ENCODE assay signal across 8 cellular contexts in the genomic region with DNA sequence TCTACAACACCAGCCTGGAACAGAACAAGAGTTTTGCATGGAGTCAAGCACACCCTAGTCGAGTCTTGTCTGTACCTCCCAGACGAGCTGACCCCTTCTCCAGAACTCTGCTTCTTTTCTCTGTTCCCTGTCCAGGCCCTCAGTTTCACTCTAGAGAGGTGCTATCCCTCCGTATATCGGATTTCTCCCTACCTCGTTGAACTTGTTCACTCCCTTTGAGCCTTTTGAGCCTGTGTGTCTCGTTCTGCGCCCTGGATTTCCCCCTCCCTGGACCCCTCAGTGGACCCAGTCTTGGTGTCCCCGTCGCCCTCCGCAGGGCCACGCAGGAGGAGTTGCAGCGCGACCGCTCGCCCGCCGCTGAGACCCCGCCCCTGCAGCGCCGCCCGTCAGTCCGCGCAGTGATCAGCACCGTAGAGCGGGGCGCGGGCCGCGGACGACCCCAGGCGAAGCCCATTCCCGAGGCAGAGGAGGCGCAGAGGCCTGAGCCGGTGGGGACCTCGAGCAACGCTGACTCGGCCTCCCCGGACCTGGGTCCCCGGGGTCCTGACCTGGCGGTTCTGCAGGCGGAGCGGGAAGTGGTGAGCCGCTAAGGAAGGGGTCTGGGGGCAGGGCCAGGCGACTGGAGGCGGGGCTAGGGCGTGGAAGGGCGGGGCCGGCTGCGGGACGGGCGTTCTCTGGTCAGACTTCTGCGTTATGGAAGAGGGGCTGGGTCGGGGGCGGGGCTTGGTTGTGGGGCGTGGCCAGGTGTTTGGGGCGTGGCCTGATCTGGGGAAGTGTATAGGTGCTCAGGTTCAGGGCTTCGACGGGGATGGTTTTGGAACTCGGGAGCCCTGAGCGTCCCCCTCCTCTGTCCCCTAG. TPM values are rescaled to one million over a fixed set of nuclear protein-coding genes. Genes with fewer than 3 reads are reported as not detected.
A peak's percentile ranks its signal among the peaks of the same experiment; 100 is the strongest.
DNase-seq lines count a peak whose midpoint lies in the region; ATAC-seq lines count a peak whose summit lies in the region.

No MANE protein-coding gene starts in this region.

- peak overlapping the region; percentile 96 for H3K56ac ChIP-seq in mesendoderm (ENCODE audit: low read length)

- H2BK5ac ChIP-seq in mesendoderm (ENCODE audit: low read length), result no peak overlapping the region

- whole genome bisulfite sequencing in mesendoderm (ENCODE audit: extremely low coverage, insufficient coverage, low lambda C conversion rate), result no CpG with 5 or more reads among the region's 60 CpGs

- H3K4me2 ChIP-seq in mesendoderm (ENCODE audit: low read length), result peak overlapping the region; percentile 89

- H3K9ac ChIP-seq in ES-I3 (ENCODE audit: low read depth, low read length) (peak overlapping the region; percentile 87), mesendoderm (ENCODE audit: low read length) (peak overlapping the region; percentile 78)

- no peak overlapping the region for H4K8ac ChIP-seq in mesendoderm (ENCODE audit: low read depth, low read length)

- H2BK15ac ChIP-seq in mesendoderm (replicated peaks; ENCODE audit: low read depth), result no peak overlapping the region

- DNase-seq in NCI-H446 (lab: John Stamatoyannopoulos, UW) (peak; percentile 69 to 82), ecto neural progenitor cell (ENCODE audit: low spot score) (peak; percentile 95), mesendoderm (peak; percentile 94)
- peak; percentile 93 for DNase-seq in activated CD4-positive, alpha-beta T cell treated with anti-CD3 and anti-CD28 coated beads, Interleukin-2, amount 10 ng/mL, durations not matched to agents 7 days and 5 days
- DNase-seq in stimulated activated CD8-positive, alpha-beta memory T cell treated with anti-CD3 and anti-CD28 coated beads, Interleukin-2, amount 100 ng/mL, for 1 hour (ENCODE audit: low read depth in 2 of 2), result peak; percentile 75 to 76

- H3K4me3 Mint-ChIP-seq in activated CD4-positive, alpha-beta T cell treated with anti-CD3 and anti-CD28 coated beads, Interleukin-2, amount 10 ng/mL, durations not matched to agents 7 days and 5 days, result peak overlapping the region; percentile 75

- H3K79me1 ChIP-seq in mesendoderm (ENCODE audit: low read length), result no peaks in the 10 kb centered on the region

- H3K27ac ChIP-seq in mesendoderm (ENCODE audit: low read depth, low read length), result no peak overlapping the region

- CTCF ChIA-PET in activated CD4-positive, alpha-beta T cell treated with anti-CD3 and anti-CD28 coated beads, Interleukin-2, amount 10 ng/mL, durations not matched to agents 7 days and 5 days (lab: Charles Lee), result interaction anchor here (0.6 to 1.9 kb wide), 5 partner anchors 9 to 599 kb away, joined by 3 to 4 read pairs (median 4); a partner anchor contains a TSS

- POLR2A ChIA-PET in activated CD4-positive, alpha-beta T cell treated with anti-CD3 and anti-CD28 coated beads, Interleukin-2, amount 10 ng/mL, durations not matched to agents 7 days and 5 days (lab: Charles Lee), result no interaction called here

- H3K23ac ChIP-seq in mesendoderm (ENCODE audit: low read length), result no peak overlapping the region

- H3K79me2 ChIP-seq in mesendoderm (ENCODE audit: control insufficient read depth, insufficient read depth, low read length), result no peaks in the 10 kb centered on the region

- no peaks in the 10 kb centered on the region for H3K27me3 ChIP-seq in mesendoderm (ENCODE audit: insufficient read depth, low read length, poor library complexity)

- H3K36me3 Mint-ChIP-seq in activated CD4-positive, alpha-beta T cell treated with anti-CD3 and anti-CD28 coated beads, Interleukin-2, amount 10 ng/mL, durations not matched to agents 7 days and 5 days (ENCODE audit: low read depth), result peaks cover 10% of the 10 kb centered on the region

- no peak overlapping the region for H4K5ac ChIP-seq in mesendoderm (ENCODE audit: low read length)

- H3K27me3 Mint-ChIP-seq in activated CD4-positive, alpha-beta T cell treated with anti-CD3 and anti-CD28 coated beads, Interleukin-2, amount 10 ng/mL, durations not matched to agents 7 days and 5 days, result peaks cover 35% of the 10 kb centered on the region

- H3K27ac Mint-ChIP-seq in activated CD4-positive, alpha-beta T cell treated with anti-CD3 and anti-CD28 coated beads, Interleukin-2, amount 10 ng/mL, durations not matched to agents 7 days and 5 days, result peak overlapping the region; percentile 90

- peak; percentile 66 for ATAC-seq in HG02852 (IDR thresholded peaks at IDR 0.05; ENCODE audit: unreplicated experiment)
- ATAC-seq in GM21528 (IDR thresholded peaks at IDR 0.05; ENCODE audit: low FRiP score, unreplicated experiment), result no peak

- no peak overlapping the region for H3K4ac ChIP-seq in mesendoderm (ENCODE audit: low read depth, low read length)

- no peak overlapping the region for H3K18ac ChIP-seq in mesendoderm (ENCODE audit: low read length)

- H3K4me3 ChIP-seq in mesendoderm (ENCODE audit: low read length), result peak overlapping the region; percentile 51

- H2AK5ac ChIP-seq in mesendoderm (ENCODE audit: low read length), result no peak overlapping the region

- no peaks in the 10 kb centered on the region for H3K36me3 ChIP-seq in ES-I3 (ENCODE audit: insufficient read depth, low read length)
- no peaks in the 10 kb centered on the region for H3K36me3 ChIP-seq in mesendoderm (ENCODE audit: control insufficient read depth, insufficient read depth, low read length)

- H3K9me3 Mint-ChIP-seq in activated CD4-positive, alpha-beta T cell treated with anti-CD3 and anti-CD28 coated beads, Interleukin-2, amount 10 ng/mL, durations not matched to agents 7 days and 5 days, result peaks cover 11% of the 10 kb centered on the region

- no peaks in the 10 kb centered on the region for H3K9me3 ChIP-seq in ES-I3 (ENCODE audit: control insufficient read depth, insufficient read depth, low read length)

- no peak overlapping the region for H2BK120ac ChIP-seq in mesendoderm (ENCODE audit: low read depth, low read length)

- H3K4me1 Mint-ChIP-seq in activated CD4-positive, alpha-beta T cell treated with anti-CD3 and anti-CD28 coated beads, Interleukin-2, amount 10 ng/mL, durations not matched to agents 7 days and 5 days, result peaks cover 30% of the 10 kb centered on the region

- H3K4me1 ChIP-seq in ES-I3 (ENCODE audit: insufficient read depth, low read length) (peaks cover 15% of the 10 kb centered on the region; the same call in 1 of the 2 replicates), mesendoderm (ENCODE audit: control insufficient read depth, low read depth, low read length) (no peaks in the 10 kb centered on the region)

RNA-seq across cellular contexts. Expression of a gene that starts 5.5 kb away (rescaled TPM):
- total RNA-seq in activated CD4-positive, alpha-beta T cell treated with anti-CD3 and anti-CD28 coated beads, Interleukin-2, amount 10 ng/mL, durations not matched to agents 7 days and 5 days, result 1 to 10 TPM; 3.2 to 5.5 TPM
- polyA plus RNA-seq in mesendoderm (2013, experiment 1 of 2), result 13.8 TPM
- polyA plus RNA-seq in mesendoderm (2013, experiment 2 of 2), result 11.6 TPM

RNA-seq across cellular contexts. Expression of a gene that starts 18.2 kb away (rescaled TPM):
- 10 to 100 TPM; 15.0 to 15.6 TPM for total RNA-seq in activated CD4-positive, alpha-beta T cell treated with anti-CD3 and anti-CD28 coated beads, Interleukin-2, amount 10 ng/mL, durations not matched to agents 7 days and 5 days
- polyA plus RNA-seq in mesendoderm (2013, experiment 1 of 2), result 14.3 TPM
- 14.3 TPM for polyA plus RNA-seq in mesendoderm (2013, experiment 2 of 2)

RNA-seq across cellular contexts. Expression of a gene that starts 36.3 kb away (rescaled TPM):
- total RNA-seq in activated CD4-positive, alpha-beta T cell treated with anti-CD3 and anti-CD28 coated beads, Interleukin-2, amount 10 ng/mL, durations not matched to agents 7 days and 5 days, result 100 to 1,000 TPM; 135 to 152 TPM
- polyA plus RNA-seq in mesendoderm (2013, experiment 1 of 2), result 42.5 TPM
- polyA plus RNA-seq in mesendoderm (2013, experiment 2 of 2), result 43.2 TPM

RNA-seq across cellular contexts. Expression of a gene that starts 43.1 kb away (rescaled TPM):
- under 1 TPM; 0.19 to 0.52 TPM for total RNA-seq in activated CD4-positive, alpha-beta T cell treated with anti-CD3 and anti-CD28 coated beads, Interleukin-2, amount 10 ng/mL, durations not matched to agents 7 days and 5 days
- 0.10 TPM for polyA plus RNA-seq in mesendoderm (2013, experiment 1 of 2)
- polyA plus RNA-seq in mesendoderm (2013, experiment 2 of 2), result 0.04 TPM
